1 cellular context compared by ENCODE assay signal in the genomic region with DNA sequence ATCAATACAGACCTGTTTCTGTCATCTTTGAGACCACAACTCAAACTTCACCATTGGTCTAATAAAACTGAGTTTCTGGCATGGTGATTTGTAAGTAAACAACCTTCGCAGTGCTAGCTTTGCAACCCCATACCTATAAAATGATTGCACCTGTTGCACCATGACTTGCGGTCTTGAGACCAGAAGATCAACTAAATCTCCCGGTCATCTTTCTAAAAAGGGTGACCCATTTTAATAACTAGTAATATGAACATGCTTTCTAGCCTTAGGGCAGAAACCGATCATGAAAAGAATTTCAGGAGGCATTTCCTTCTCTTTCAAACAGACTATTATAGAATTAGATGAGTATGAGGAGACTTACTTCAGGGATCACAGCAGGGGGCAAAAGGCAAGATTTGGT.
TF ChIP-seq lines count a peak whose summit lies in the region.

No MANE protein-coding gene starts in this region.

TF ChIP-seq in GM23338, 12 proteins besides CTCF, POLR2A, EP300 and RAD21 (continued from another document):
- TF ChIP-seq, protein P1, sequence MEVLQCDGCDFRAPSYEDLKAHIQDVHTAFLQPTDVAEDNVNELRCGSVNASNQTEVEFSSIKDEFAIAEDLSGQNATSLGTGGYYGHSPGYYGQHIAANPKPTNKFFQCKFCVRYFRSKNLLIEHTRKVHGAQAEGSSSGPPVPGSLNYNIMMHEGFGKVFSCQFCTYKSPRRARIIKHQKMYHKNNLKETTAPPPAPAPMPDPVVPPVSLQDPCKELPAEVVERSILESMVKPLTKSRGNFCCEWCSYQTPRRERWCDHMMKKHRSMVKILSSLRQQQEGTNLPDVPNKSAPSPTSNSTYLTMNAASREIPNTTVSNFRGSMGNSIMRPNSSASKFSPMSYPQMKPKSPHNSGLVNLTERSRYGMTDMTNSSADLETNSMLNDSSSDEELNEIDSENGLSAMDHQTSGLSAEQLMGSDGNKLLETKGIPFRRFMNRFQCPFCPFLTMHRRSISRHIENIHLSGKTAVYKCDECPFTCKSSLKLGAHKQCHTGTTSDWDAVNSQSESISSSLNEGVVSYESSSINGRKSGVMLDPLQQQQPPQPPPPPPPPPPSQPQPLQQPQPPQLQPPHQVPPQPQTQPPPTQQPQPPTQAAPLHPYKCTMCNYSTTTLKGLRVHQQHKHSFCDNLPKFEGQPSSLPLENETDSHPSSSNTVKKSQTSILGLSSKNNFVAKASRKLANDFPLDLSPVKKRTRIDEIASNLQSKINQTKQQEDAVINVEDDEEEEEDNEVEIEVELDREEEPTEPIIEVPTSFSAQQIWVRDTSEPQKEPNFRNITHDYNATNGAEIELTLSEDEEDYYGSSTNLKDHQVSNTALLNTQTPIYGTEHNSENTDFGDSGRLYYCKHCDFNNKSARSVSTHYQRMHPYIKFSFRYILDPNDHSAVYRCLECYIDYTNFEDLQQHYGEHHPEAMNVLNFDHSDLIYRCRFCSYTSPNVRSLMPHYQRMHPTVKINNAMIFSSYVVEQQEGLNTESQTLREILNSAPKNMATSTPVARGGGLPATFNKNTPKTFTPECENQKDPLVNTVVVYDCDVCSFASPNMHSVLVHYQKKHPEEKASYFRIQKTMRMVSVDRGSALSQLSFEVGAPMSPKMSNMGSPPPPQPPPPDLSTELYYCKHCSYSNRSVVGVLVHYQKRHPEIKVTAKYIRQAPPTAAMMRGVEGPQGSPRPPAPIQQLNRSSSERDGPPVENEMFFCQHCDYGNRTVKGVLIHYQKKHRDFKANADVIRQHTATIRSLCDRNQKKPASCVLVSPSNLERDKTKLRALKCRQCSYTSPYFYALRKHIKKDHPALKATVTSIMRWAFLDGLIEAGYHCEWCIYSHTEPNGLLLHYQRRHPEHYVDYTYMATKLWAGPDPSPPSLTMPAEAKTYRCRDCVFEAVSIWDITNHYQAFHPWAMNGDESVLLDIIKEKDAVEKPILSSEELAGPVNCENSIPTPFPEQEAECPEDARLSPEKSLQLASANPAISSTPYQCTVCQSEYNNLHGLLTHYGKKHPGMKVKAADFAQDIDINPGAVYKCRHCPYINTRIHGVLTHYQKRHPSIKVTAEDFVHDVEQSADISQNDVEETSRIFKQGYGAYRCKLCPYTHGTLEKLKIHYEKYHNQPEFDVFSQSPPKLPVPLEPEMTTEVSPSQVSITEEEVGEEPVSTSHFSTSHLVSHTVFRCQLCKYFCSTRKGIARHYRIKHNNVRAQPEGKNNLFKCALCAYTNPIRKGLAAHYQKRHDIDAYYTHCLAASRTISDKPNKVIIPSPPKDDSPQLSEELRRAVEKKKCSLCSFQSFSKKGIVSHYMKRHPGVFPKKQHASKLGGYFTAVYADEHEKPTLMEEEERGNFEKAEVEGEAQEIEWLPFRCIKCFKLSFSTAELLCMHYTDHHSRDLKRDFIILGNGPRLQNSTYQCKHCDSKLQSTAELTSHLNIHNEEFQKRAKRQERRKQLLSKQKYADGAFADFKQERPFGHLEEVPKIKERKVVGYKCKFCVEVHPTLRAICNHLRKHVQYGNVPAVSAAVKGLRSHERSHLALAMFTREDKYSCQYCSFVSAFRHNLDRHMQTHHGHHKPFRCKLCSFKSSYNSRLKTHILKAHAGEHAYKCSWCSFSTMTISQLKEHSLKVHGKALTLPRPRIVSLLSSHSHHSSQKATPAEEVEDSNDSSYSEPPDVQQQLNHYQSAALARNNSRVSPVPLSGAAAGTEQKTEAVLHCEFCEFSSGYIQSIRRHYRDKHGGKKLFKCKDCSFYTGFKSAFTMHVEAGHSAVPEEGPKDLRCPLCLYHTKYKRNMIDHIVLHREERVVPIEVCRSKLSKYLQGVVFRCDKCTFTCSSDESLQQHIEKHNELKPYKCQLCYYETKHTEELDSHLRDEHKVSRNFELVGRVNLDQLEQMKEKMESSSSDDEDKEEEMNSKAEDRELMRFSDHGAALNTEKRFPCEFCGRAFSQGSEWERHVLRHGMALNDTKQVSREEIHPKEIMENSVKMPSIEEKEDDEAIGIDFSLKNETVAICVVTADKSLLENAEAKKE (CRISPR knock-in tag; IDR thresholded peaks at IDR 0.05) = no peak
- no peak for TF ChIP-seq POLR2AphosphoS5 (IDR thresholded peaks at IDR 0.05; ENCODE audit: low read depth)
- TF ChIP-seq JUNB (IDR thresholded peaks at IDR 0.05; ENCODE audit: unreplicated experiment) = no peak
- TF ChIP-seq NANOG (IDR thresholded peaks at IDR 0.05; ENCODE audit: borderline replicate concordance) = no peak
- TF ChIP-seq, protein P2, sequence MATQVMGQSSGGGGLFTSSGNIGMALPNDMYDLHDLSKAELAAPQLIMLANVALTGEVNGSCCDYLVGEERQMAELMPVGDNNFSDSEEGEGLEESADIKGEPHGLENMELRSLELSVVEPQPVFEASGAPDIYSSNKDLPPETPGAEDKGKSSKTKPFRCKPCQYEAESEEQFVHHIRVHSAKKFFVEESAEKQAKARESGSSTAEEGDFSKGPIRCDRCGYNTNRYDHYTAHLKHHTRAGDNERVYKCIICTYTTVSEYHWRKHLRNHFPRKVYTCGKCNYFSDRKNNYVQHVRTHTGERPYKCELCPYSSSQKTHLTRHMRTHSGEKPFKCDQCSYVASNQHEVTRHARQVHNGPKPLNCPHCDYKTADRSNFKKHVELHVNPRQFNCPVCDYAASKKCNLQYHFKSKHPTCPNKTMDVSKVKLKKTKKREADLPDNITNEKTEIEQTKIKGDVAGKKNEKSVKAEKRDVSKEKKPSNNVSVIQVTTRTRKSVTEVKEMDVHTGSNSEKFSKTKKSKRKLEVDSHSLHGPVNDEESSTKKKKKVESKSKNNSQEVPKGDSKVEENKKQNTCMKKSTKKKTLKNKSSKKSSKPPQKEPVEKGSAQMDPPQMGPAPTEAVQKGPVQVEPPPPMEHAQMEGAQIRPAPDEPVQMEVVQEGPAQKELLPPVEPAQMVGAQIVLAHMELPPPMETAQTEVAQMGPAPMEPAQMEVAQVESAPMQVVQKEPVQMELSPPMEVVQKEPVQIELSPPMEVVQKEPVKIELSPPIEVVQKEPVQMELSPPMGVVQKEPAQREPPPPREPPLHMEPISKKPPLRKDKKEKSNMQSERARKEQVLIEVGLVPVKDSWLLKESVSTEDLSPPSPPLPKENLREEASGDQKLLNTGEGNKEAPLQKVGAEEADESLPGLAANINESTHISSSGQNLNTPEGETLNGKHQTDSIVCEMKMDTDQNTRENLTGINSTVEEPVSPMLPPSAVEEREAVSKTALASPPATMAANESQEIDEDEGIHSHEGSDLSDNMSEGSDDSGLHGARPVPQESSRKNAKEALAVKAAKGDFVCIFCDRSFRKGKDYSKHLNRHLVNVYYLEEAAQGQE (IDR thresholded peaks at IDR 0.05; ENCODE audit: unreplicated experiment) = no peak
- no peak for TF ChIP-seq ZNF331 (CRISPR knock-in tag; IDR thresholded peaks at IDR 0.05; ENCODE audit: low read depth)
- TF ChIP-seq CREB1 (CRISPR knock-in tag; IDR thresholded peaks at IDR 0.05; ENCODE audit: low read depth) = no peak
- no peak for TF ChIP-seq ZNF114 (CRISPR knock-in tag; IDR thresholded peaks at IDR 0.05)
TF ChIP-seq in GM23338: peak in this region for 0.
